8 cellular contexts compared by ENCODE assay signal in the genomic region with DNA sequence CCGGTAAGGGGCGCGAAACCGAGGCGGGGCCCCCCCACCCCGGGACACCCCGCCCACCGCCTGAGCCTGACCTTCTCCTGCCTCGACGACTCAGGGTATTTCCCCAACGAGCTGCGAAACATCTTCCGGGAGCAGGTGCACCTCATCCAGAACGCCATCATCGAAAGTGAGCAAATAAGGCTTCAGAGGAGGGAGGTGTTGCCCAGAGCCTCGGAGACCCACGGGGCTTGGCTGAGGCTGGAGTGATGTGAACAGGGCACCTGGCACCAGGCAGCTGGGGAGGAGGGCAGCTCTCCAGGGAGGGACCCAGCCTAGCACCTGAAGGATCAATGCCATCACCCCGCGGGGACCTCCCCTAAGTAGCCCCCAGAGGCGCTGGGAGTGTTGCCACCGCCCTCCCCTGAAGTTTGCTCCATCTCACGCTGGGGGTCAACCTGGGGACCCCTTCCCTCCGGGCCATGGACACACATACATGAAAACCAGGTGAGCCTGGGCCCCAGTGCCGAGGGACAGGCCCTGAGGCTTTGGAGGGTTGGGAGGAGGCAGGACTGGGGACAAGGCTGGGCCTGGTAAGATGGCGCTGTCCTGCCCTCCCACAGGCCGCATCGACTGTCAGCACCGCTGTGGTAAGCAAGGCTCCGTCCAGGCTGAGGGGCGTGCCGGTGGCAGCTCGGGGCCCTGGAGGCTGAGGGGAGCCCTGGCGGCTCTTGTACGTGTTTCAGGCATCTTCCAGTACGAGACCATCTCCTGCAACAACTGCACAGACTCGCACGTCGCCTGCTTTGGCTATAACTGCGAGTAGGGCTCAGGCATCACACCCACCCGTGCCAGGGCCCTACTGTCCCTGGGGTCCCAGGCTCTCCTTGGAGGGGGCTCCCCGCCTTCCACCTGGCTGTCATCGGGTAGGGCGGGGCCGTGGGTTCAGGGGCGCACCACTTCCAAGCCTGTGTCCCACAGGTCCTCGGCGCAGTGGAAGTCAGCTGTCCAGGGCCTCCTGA. TPM values are rescaled to one million over a fixed set of nuclear protein-coding genes. Genes with fewer than 3 reads are reported as not detected.
DNase-seq lines count a peak whose midpoint lies in the region; ATAC-seq, FAIRE-seq and TF ChIP-seq lines count a peak whose summit lies in the region.

No MANE protein-coding gene starts in this region.

- no peaks in the 10 kb centered on the region for H3K23me2 ChIP-seq in H9 (ENCODE audit: insufficient read length, low read depth, low read length, poor library complexity, severe bottlenecking)

- H2BK20ac ChIP-seq in H9 (ENCODE audit: low read depth, low read length, poor library complexity, severe bottlenecking) = no peak overlapping the region

- TF ChIP-seq CTCF in H9 (conservative IDR thresholded peaks at IDR 0.05) (no peak), WERI-Rb-1 (IDR thresholded peaks at IDR 0.05; ENCODE audit: low read depth, low read length) (no peak)

- no peak overlapping the region for H3K18ac ChIP-seq in H9 (ENCODE audit: insufficient read length, low read depth, low read length)
- no peak overlapping the region for H3K18ac ChIP-seq in trophoblast cell (ENCODE audit: low read length)

- H4K5ac ChIP-seq in H9 (ENCODE audit: insufficient read length, low read depth, low read length) = no peak overlapping the region

- H3K79me1 ChIP-seq in H9 (ENCODE audit: insufficient read depth, low read depth, low read length, poor library complexity, severe bottlenecking) (no peaks in the 10 kb centered on the region), trophoblast cell (ENCODE audit: low read length) (peaks cover 8% of the 10 kb centered on the region)

- H2BK12ac ChIP-seq in H9 (ENCODE audit: insufficient read length, low read depth, low read length) (no peak overlapping the region), trophoblast cell (ENCODE audit: low read length) (no peak overlapping the region)

- no peak overlapping the region for H2BK5ac ChIP-seq in H9 (ENCODE audit: insufficient read length, low read length)
- no peak overlapping the region for H2BK5ac ChIP-seq in trophoblast cell (ENCODE audit: low read depth, low read length, poor library complexity)

- no peaks in the 10 kb centered on the region for H3K27me3 ChIP-seq in CD4-positive, CD25-positive, alpha-beta regulatory T cell (ENCODE audit: control insufficient read depth, insufficient read depth, low read length)
- no peaks in the 10 kb centered on the region for H3K27me3 ChIP-seq in H9 (ENCODE audit: insufficient read depth, low read length)
- H3K27me3 ChIP-seq in WERI-Rb-1 (ENCODE audit: insufficient read depth, low read depth, severe bottlenecking) = no peaks in the 10 kb centered on the region
- H3K27me3 ChIP-seq in trophoblast cell (ENCODE audit: insufficient read depth, low read length) = no peaks in the 10 kb centered on the region

- no peak overlapping the region for H2AFZ ChIP-seq in H9 (ENCODE audit: low read length)
- H2AFZ ChIP-seq in trophoblast cell (ENCODE audit: insufficient read depth, low read length, poor library complexity) = no peak overlapping the region

- H2BK15ac ChIP-seq in H9 (ENCODE audit: low read depth, low read length) = no peak overlapping the region

- H4K8ac ChIP-seq in H9 (replicated peaks; ENCODE audit: insufficient read length, low read depth, low read length) (no peak overlapping the region), trophoblast cell (ENCODE audit: low read depth, low read length) (no peak overlapping the region)

- FAIRE-seq in GM12891 (lab: Jason Lieb, UNC) = no peak

- peaks cover 0 to 3% (median 0%) of the 10 kb centered on the region in 7 donors for H3K9me3 Mint-ChIP-seq in CD4-positive, CD25-positive, alpha-beta regulatory T cell
- H3K9me3 Mint-ChIP-seq in H9 = no peaks in the 10 kb centered on the region
- no peaks in the 10 kb centered on the region for H3K9me3 Mint-ChIP-seq in effector memory CD8-positive, alpha-beta T cell

- H3K36me3 Mint-ChIP-seq in CD4-positive, CD25-positive, alpha-beta regulatory T cell = peaks cover 10% of the 10 kb centered on the region
- peaks cover 5 to 26% (median 23%) of the 10 kb centered on the region in 3 experiments; a peak in 6 of 7 replicates for H3K36me3 Mint-ChIP-seq in H9 (ENCODE audit: insufficient read depth in 1 of 3, low read depth in 3 of 3)
- H3K36me3 Mint-ChIP-seq in effector memory CD8-positive, alpha-beta T cell (ENCODE audit: insufficient read depth) = peaks cover 56% of the 10 kb centered on the region

- H3K27ac Mint-ChIP-seq in CD4-positive, CD25-positive, alpha-beta regulatory T cell = peak overlapping the region; percentile 14 to 96 (median 90)
- H3K27ac Mint-ChIP-seq in H9 = no peak overlapping the region
- peak overlapping the region; percentile 71 to 76 for H3K27ac Mint-ChIP-seq in effector memory CD8-positive, alpha-beta T cell

- no peak for TF ChIP-seq POLR2A in GM12891 (IDR thresholded peaks at IDR 0.05; ENCODE audit: low read depth, low read length)

- no peak for ATAC-seq in CD4-positive, CD25-positive, alpha-beta regulatory T cell (ENCODE audit: low read depth in 2 of 2)
- peak; percentile 11 for ATAC-seq in effector memory CD8-positive, alpha-beta T cell (replicated peaks)

- peaks cover 0 to 30% (median 13%) of the 10 kb centered on the region in 4 donors for H3K4me1 Mint-ChIP-seq in CD4-positive, CD25-positive, alpha-beta regulatory T cell
- H3K4me1 Mint-ChIP-seq in H9 = peaks cover 7 to 8% of the 10 kb centered on the region in 2 experiments; a peak in 3 of 4 replicates
- H3K4me1 Mint-ChIP-seq in effector memory CD8-positive, alpha-beta T cell (ENCODE audit: low read depth in 2 of 2) = peaks cover 22 to 32% of the 10 kb centered on the region in 2 donors

- no peak overlapping the region for H3K4ac ChIP-seq in H9 (ENCODE audit: low read depth, low read length)
- H3K4ac ChIP-seq in trophoblast cell (ENCODE audit: low read depth, low read length) = no peak overlapping the region

- peak overlapping the region; percentile 88 for H3K27ac ChIP-seq in CD4-positive, CD25-positive, alpha-beta regulatory T cell (ENCODE audit: insufficient read depth, low read length, poor library complexity, severe bottlenecking)
- H3K27ac ChIP-seq in H9 (ENCODE audit: insufficient read length, low read depth, low read length) (no peak overlapping the region), WERI-Rb-1 (no peak overlapping the region), trophoblast cell (ENCODE audit: low read depth, low read length) (no peak overlapping the region)

- no CpG with 5 or more reads among the region's 47 CpGs for WGBS in H9 (ENCODE audit: extremely low coverage, insufficient read length, low lambda C conversion rate)
- WGBS in trophoblast cell (ENCODE audit: extremely low coverage, insufficient coverage, insufficient read length) = no CpG with 5 or more reads among the region's 47 CpGs

- H3K56ac ChIP-seq in H9 (ENCODE audit: insufficient read length, low read depth, low read length) = no peak overlapping the region

- no peaks in the 10 kb centered on the region for H4K20me1 ChIP-seq in H9 (ENCODE audit: control insufficient read depth, insufficient read depth, insufficient read length)

- H3K14ac ChIP-seq in H9 (ENCODE audit: insufficient read depth, low read length) = no peak overlapping the region
- H3K14ac ChIP-seq in trophoblast cell (ENCODE audit: low read length) = no peak overlapping the region

- DNase-seq in CD4-positive, CD25-positive, alpha-beta regulatory T cell = peak in 2 of 3 donors; percentile 55 to 61
- no peak for DNase-seq in H9
- no peak for DNase-seq in WERI-Rb-1
- peak in 2 of 3 experiments; percentile 42 for DNase-seq in effector memory CD8-positive, alpha-beta T cell
- no peak for DNase-seq in trophoblast cell
- DNase-seq in NOMO-1 (lab: John Stamatoyannopoulos, UW; ENCODE audit: unreplicated experiment in 2 of 2) = no peak
- DNase-seq in globus pallidus (ENCODE audit: low spot score) = no peak
- no peak for DNase-seq in GM12891 (ENCODE audit: insufficient read length, low spot score)

- no peak overlapping the region for H4K12ac ChIP-seq in trophoblast cell (ENCODE audit: low read depth, low read length)

- peaks cover 42% of the 10 kb centered on the region for H3K4me1 ChIP-seq in CD4-positive, CD25-positive, alpha-beta regulatory T cell (ENCODE audit: control insufficient read depth, insufficient read depth, low read length, poor library complexity, severe bottlenecking)
- H3K4me1 ChIP-seq in H9 (ENCODE audit: insufficient read depth, low read length) (no peaks in the 10 kb centered on the region), trophoblast cell (ENCODE audit: control insufficient read depth in 1 of 2, insufficient read depth in 2 of 2, low read length in 2 of 2) (peaks cover 15 to 20% of the 10 kb centered on the region in 2 experiments)

- peaks cover 4% of the 10 kb centered on the region for H3K27me3 Mint-ChIP-seq in CD4-positive, CD25-positive, alpha-beta regulatory T cell
- no peaks in the 10 kb centered on the region; the same call in 1 of the 2 replicates for H3K27me3 Mint-ChIP-seq in H9 (ENCODE audit: low read depth)
- H3K27me3 Mint-ChIP-seq in effector memory CD8-positive, alpha-beta T cell = no peaks in the 10 kb centered on the region

- H3K4me2 ChIP-seq in H9 (ENCODE audit: insufficient read depth, insufficient read length, low read length) = peak overlapping the region; percentile 72
- H3K4me2 ChIP-seq in trophoblast cell (ENCODE audit: low read length) = peak overlapping the region; percentile 75

- no peak overlapping the region for H2BK120ac ChIP-seq in H9 (ENCODE audit: low read depth, low read length, poor library complexity, severe bottlenecking)
- no peak overlapping the region for H2BK120ac ChIP-seq in trophoblast cell (ENCODE audit: insufficient read depth, low read length, poor library complexity)

- no peak overlapping the region for H3K9ac ChIP-seq in H9 (ENCODE audit: extremely low read depth, insufficient read length, low read length)
- no peak overlapping the region for H3K9ac ChIP-seq in trophoblast cell (ENCODE audit: low read length)

- no peak overlapping the region for H3K23ac ChIP-seq in H9 (ENCODE audit: insufficient read length, low read depth, low read length)
- H3K23ac ChIP-seq in trophoblast cell (ENCODE audit: low read length) = no peak overlapping the region

- H2AK5ac ChIP-seq in H9 (ENCODE audit: insufficient read length, low read length) (no peak overlapping the region), trophoblast cell (ENCODE audit: low read length) (no peak overlapping the region)

- no peak overlapping the region for H4K91ac ChIP-seq in H9 (ENCODE audit: insufficient read length, low read depth, low read length)
- no peak overlapping the region for H4K91ac ChIP-seq in trophoblast cell (ENCODE audit: low read depth, low read length)

- no peaks in the 10 kb centered on the region for H3K9me3 ChIP-seq in CD4-positive, CD25-positive, alpha-beta regulatory T cell (ENCODE audit: control insufficient read depth in 2 of 2, low read length in 2 of 2)
- H3K9me3 ChIP-seq in H9 (ENCODE audit: control insufficient read depth, low read depth, low read length) (no peaks in the 10 kb centered on the region), WERI-Rb-1 (ENCODE audit: severe bottlenecking) (no peaks in the 10 kb centered on the region), trophoblast cell (ENCODE audit: insufficient read depth, low read depth, low read length) (peaks cover 2% of the 10 kb centered on the region)

- H3K4me3 Mint-ChIP-seq in CD4-positive, CD25-positive, alpha-beta regulatory T cell = peak overlapping the region; percentile 13 to 98 (median 83)
- peak overlapping the region; percentile 41 to 77; a peak in 4 of 5 replicates for H3K4me3 Mint-ChIP-seq in H9
- H3K4me3 Mint-ChIP-seq in effector memory CD8-positive, alpha-beta T cell = peak overlapping the region; percentile 80 to 99

- H3K79me2 ChIP-seq in H9 (ENCODE audit: insufficient read depth, low read length) (no peaks in the 10 kb centered on the region), trophoblast cell (ENCODE audit: control insufficient read depth, insufficient read depth, low read length, poor library complexity) (peaks cover 5% of the 10 kb centered on the region)

- H3T11ph ChIP-seq in H9 (ENCODE audit: low read length) = no peak overlapping the region

- H3K36me3 ChIP-seq in CD4-positive, CD25-positive, alpha-beta regulatory T cell (ENCODE audit: control insufficient read depth, insufficient read depth, low read length) = peaks cover 30% of the 10 kb centered on the region
- H3K36me3 ChIP-seq in WERI-Rb-1 = peaks cover 29% of the 10 kb centered on the region
- H3K36me3 ChIP-seq in trophoblast cell (ENCODE audit: control insufficient read depth in 1 of 2, insufficient read depth in 2 of 2, low read length in 2 of 2) = peaks cover 31% of the 10 kb centered on the region in 2 experiments

- peak overlapping the region; percentile 31 for H3K4me3 ChIP-seq in CD4-positive, CD25-positive, alpha-beta regulatory T cell (ENCODE audit: low read depth, low read length)
- H3K4me3 ChIP-seq in WERI-Rb-1 (ENCODE audit: low read depth, low read length) = peak overlapping the region; percentile 45
- H3K4me3 ChIP-seq in trophoblast cell (ENCODE audit: low read depth, low read length) = no peak overlapping the region

RNA-seq across cellular contexts. Expression of a gene that starts 0.9 kb away (rescaled TPM):
- total RNA-seq in CD4-positive, CD25-positive, alpha-beta regulatory T cell = 16.5 TPM
- polyA plus RNA-seq in CD4-positive, CD25-positive, alpha-beta regulatory T cell = under 1 TPM; 0.47 to 0.82 (median 0.70) TPM
- 2.1 and 3.0 TPM in 2 replicates for total RNA-seq in H9 (2021)
- 1.2 and 1.5 TPM in 2 replicates for polyA plus RNA-seq in trophoblast cell (2013)
- polyA plus RNA-seq in GM12891 (2012; ENCODE audit: low read depth, missing spikeins) = 47.3 TPM

RNA-seq across cellular contexts. Expression of a gene that starts 1.5 kb away (rescaled TPM):
- total RNA-seq in CD4-positive, CD25-positive, alpha-beta regulatory T cell = 131 TPM
- 10 to 100 TPM; 73.6 to 91.1 (median 88.0) TPM for polyA plus RNA-seq in CD4-positive, CD25-positive, alpha-beta regulatory T cell
- total RNA-seq in H9 (2021) = 11.5 and 13.3 TPM in 2 replicates
- polyA plus RNA-seq in trophoblast cell (2013) = 34.5 and 34.8 TPM in 2 replicates
- polyA plus RNA-seq in GM12891 (2012; ENCODE audit: low read depth, missing spikeins) = 112 TPM

RNA-seq across cellular contexts. Expression of a gene that starts 46.6 kb away (rescaled TPM):
- 340 TPM for total RNA-seq in CD4-positive, CD25-positive, alpha-beta regulatory T cell
- polyA plus RNA-seq in CD4-positive, CD25-positive, alpha-beta regulatory T cell = 10 to 100 TPM; 28.7 to 38.2 (median 32.0) TPM
- 153 and 154 TPM in 2 replicates for total RNA-seq in H9 (2021)
- 339 and 368 TPM in 2 replicates for polyA plus RNA-seq in trophoblast cell (2013)
- 178 TPM for polyA plus RNA-seq in GM12891 (2012; ENCODE audit: low read depth, missing spikeins)

RNA-seq across cellular contexts. Expression of a gene that starts 53.7 kb away (rescaled TPM):
- total RNA-seq in CD4-positive, CD25-positive, alpha-beta regulatory T cell = 78.0 TPM
- polyA plus RNA-seq in CD4-positive, CD25-positive, alpha-beta regulatory T cell = 10 to 100 TPM; 12.0 to 13.6 (median 12.9) TPM
- 142 and 147 TPM in 2 replicates for total RNA-seq in H9 (2021)
- 96.9 and 101 TPM in 2 replicates for polyA plus RNA-seq in trophoblast cell (2013)
- 80.2 TPM for polyA plus RNA-seq in GM12891 (2012; ENCODE audit: low read depth, missing spikeins)

Comparison
In these comparisons a context has a peak if more than half of its experiments do, and no peak if none do; other contexts are left out.
1. DNase-seq: peak in CD4-positive, CD25-positive, alpha-beta regulatory T cell (2 of 3) and effector memory CD8-positive, alpha-beta T cell (2 of 3); none in H9 (single experiment), WERI-Rb-1 (single experiment), trophoblast cell (0 of 2), NOMO-1 (0 of 2), globus pallidus (single experiment) and GM12891 (single experiment).
2. H3K27ac Mint-ChIP-seq: peak in CD4-positive, CD25-positive, alpha-beta regulatory T cell (3 of 3) and effector memory CD8-positive, alpha-beta T cell (2 of 2); none in H9 (0 of 3).
3. Peak in every context shown above with its lines, with median percentiles within 50 percentile points of each other: H3K4me3 Mint-ChIP-seq.